Comparison of ENCODE assay signal across 30 cellular contexts in the genomic region with DNA sequence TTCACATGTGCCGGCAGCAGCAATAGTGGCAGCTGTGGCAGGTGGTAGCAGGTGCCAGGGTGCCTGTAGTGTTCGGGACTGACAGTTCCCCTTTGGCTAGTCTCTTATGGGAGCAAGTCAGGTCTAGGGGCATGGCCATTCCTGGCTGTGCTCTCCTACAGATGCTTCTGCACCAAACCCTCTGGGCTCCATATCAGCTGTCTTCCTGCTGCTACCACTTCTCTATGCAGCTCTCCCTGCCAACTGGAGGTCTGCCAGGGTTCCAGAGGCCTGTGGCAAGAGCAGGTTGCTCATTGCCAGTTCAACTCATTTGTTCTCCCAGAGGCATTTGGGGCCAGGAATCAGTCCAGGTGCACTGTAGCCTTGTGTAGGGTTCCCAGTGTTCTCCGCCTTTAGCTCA.
DNase-seq lines count a peak whose midpoint lies in the region.
"Had no signal": no experiment of that assay in that cellular context is flagged by ENCODE, and none has a peak within 500 bp of the region (broad histone marks: within the 10 kb centered on the region; RNA-seq: fewer than 3 reads in every experiment).

No MANE protein-coding gene starts in this region.

- no peak overlapping the region for H3K27ac ChIP-seq in CD4-positive, alpha-beta memory T cell (ENCODE audit: low read depth, low read length)
- H3K27ac ChIP-seq: 22Rv1, dorsolateral prefrontal cortex, esophagus squamous epithelium, hepatocyte, ovary, PC-9, spleen, thoracic aorta had no signal

- no peaks in the 10 kb centered on the region for H3K4me1 Mint-ChIP-seq in CD4-positive, alpha-beta memory T cell
- H3K4me1 Mint-ChIP-seq: activated naive CD4-positive, alpha-beta T cell treated with anti-CD3 and anti-CD28 coated beads, Interleukin-2, amount 10 ng/mL, durations not matched to agents 7 days and 5 days; activated T-helper 17 cell treated with anti-CD3 and anti-CD28 coated beads, Interleukin-2, amount 50 U/mL, for 72 hours; brain; IgD-negative memory B cell; nephron had no signal

- POLR2A ChIA-PET in CD4-positive, alpha-beta memory T cell (lab: Charles Lee; ENCODE audit: partially characterized antibody) = no interaction called here

- H3K9me3 Mint-ChIP-seq in CD4-positive, alpha-beta memory T cell = peaks cover 0 to 12% (median 2%) of the 10 kb centered on the region in 8 donors
- H3K9me3 Mint-ChIP-seq: activated naive CD4-positive, alpha-beta T cell treated with anti-CD3 and anti-CD28 coated beads, Interleukin-2, amount 10 ng/mL, durations not matched to agents 7 days and 5 days had no signal

- H3K4me3 ChIP-seq in CD4-positive, alpha-beta memory T cell (ENCODE audit: low read length in 2 of 2) = no peak overlapping the region
- H3K4me3 ChIP-seq: dorsolateral prefrontal cortex, esophagus squamous epithelium, hepatocyte, ovary, PC-9, spleen, thoracic aorta had no signal

- intact Hi-C loops in cardiac septum (cut with DNase I) = no loop called here
- intact Hi-C loops in CD4-positive, alpha-beta memory T cell (cut with micrococcal nuclease) = no loop called here

- peak; percentile 0 for DNase-seq in NCI-H2029 (lab: John Stamatoyannopoulos, UW)
- DNase-seq in NCI-H2029 treated with DMSO at 0.1 percent for 48 hours (lab: John Stamatoyannopoulos, UW) = no peak
- peak; percentile 76 for DNase-seq in NCI-H2171 treated with DMSO at 0.1 percent for 48 hours (lab: John Stamatoyannopoulos, UW)
- DNase-seq in cardiac septum (ENCODE audit: low spot score) = peak; percentile 92
- DNase-seq in pons (ENCODE audit: low spot score) = peak; percentile 2
- DNase-seq in CD4-positive, alpha-beta memory T cell = no peak
- no peak for DNase-seq in KG1 (lab: John Stamatoyannopoulos, UW)
- DNase-seq in NCI-H1436 (lab: John Stamatoyannopoulos, UW) = no peak
- DNase-seq: activated CD4-positive, alpha-beta memory T cell treated with anti-CD3 and anti-CD28 coated beads for 36 hours; activated naive CD4-positive, alpha-beta T cell treated with anti-CD3 and anti-CD28 coated beads, Interleukin-2, amount 10 ng/mL, durations not matched to agents 7 days and 5 days; amniotic stem cell; C1 segment of cervical spinal cord; COR-L47; dorsolateral prefrontal cortex; esophagus squamous epithelium; HCEC 1CT; NCI-H526; ovary; PC-9; SIG-M5; spleen; stimulated activated CD4-positive, alpha-beta T cell treated with anti-CD3 and anti-CD28 coated beads, Interleukin-2, amount 100 ng/mL, for 24 hours had no signal

- H3K36me3 ChIP-seq in CD4-positive, alpha-beta memory T cell (ENCODE audit: insufficient read depth, low read length) = no peaks in the 10 kb centered on the region
- H3K36me3 ChIP-seq: esophagus squamous epithelium, ovary, spleen, thoracic aorta had no signal

- no peaks in the 10 kb centered on the region for H3K27me3 Mint-ChIP-seq in CD4-positive, alpha-beta memory T cell
- H3K27me3 Mint-ChIP-seq: activated CD4-positive, alpha-beta memory T cell treated with anti-CD3 and anti-CD28 coated beads for 36 hours; activated naive CD4-positive, alpha-beta T cell treated with anti-CD3 and anti-CD28 coated beads, Interleukin-2, amount 10 ng/mL, durations not matched to agents 7 days and 5 days; activated T-helper 17 cell treated with anti-CD3 and anti-CD28 coated beads, Interleukin-2, amount 50 U/mL, for 72 hours; brain; IgD-negative memory B cell; stimulated activated naive CD8-positive, alpha-beta T cell treated with anti-CD3 and anti-CD28 coated beads, Interleukin-15, Interleukin-2, amounts not matched to agents 100 ng/mL and 50 ng/mL, for 24 hours had no signal

- CTCF ChIA-PET in CD4-positive, alpha-beta memory T cell (lab: Charles Lee; ENCODE audit: partially characterized antibody) = no interaction called here

- H3K4me1 ChIP-seq in CD4-positive, alpha-beta memory T cell (ENCODE audit: insufficient read depth, low read length) = no peaks in the 10 kb centered on the region
- H3K4me1 ChIP-seq: esophagus squamous epithelium, spleen had no signal

- no peak overlapping the region for H3K27ac Mint-ChIP-seq in CD4-positive, alpha-beta memory T cell
- H3K27ac Mint-ChIP-seq: activated CD4-positive, alpha-beta memory T cell treated with anti-CD3 and anti-CD28 coated beads for 36 hours; activated naive CD4-positive, alpha-beta T cell treated with anti-CD3 and anti-CD28 coated beads, Interleukin-2, amount 10 ng/mL, durations not matched to agents 7 days and 5 days; activated T-helper 17 cell treated with anti-CD3 and anti-CD28 coated beads, Interleukin-2, amount 50 U/mL, for 72 hours; brain; IgD-negative memory B cell; nephron; stimulated activated naive CD8-positive, alpha-beta T cell treated with anti-CD3 and anti-CD28 coated beads, Interleukin-15, Interleukin-2, amounts not matched to agents 100 ng/mL and 50 ng/mL, for 24 hours had no signal

- H3K4me3 Mint-ChIP-seq in CD4-positive, alpha-beta memory T cell = no peak overlapping the region
- H3K4me3 Mint-ChIP-seq: activated CD4-positive, alpha-beta memory T cell treated with anti-CD3 and anti-CD28 coated beads for 36 hours; activated naive CD4-positive, alpha-beta T cell treated with anti-CD3 and anti-CD28 coated beads, Interleukin-2, amount 10 ng/mL, durations not matched to agents 7 days and 5 days; activated T-helper 17 cell treated with anti-CD3 and anti-CD28 coated beads, Interleukin-2, amount 50 U/mL, for 72 hours; brain; IgD-negative memory B cell; nephron; stimulated activated naive CD8-positive, alpha-beta T cell treated with anti-CD3 and anti-CD28 coated beads, Interleukin-15, Interleukin-2, amounts not matched to agents 100 ng/mL and 50 ng/mL, for 24 hours had no signal

- H3K9me3 ChIP-seq in CD4-positive, alpha-beta memory T cell (ENCODE audit: control insufficient read depth in 1 of 2, low read length in 2 of 2) = no peaks in the 10 kb centered on the region
- H3K9me3 ChIP-seq: esophagus squamous epithelium, ovary, thoracic aorta had no signal

- no peaks in the 10 kb centered on the region for H3K27me3 ChIP-seq in CD4-positive, alpha-beta memory T cell (ENCODE audit: insufficient read depth, low read length)
- H3K27me3 ChIP-seq: dorsolateral prefrontal cortex, esophagus squamous epithelium, hepatocyte, ovary, spleen had no signal

- H3K36me3 Mint-ChIP-seq in CD4-positive, alpha-beta memory T cell = no peaks in the 10 kb centered on the region
- H3K36me3 Mint-ChIP-seq: activated CD4-positive, alpha-beta memory T cell treated with anti-CD3 and anti-CD28 coated beads for 36 hours; activated naive CD4-positive, alpha-beta T cell treated with anti-CD3 and anti-CD28 coated beads, Interleukin-2, amount 10 ng/mL, durations not matched to agents 7 days and 5 days; brain; IgD-negative memory B cell had no signal

Comparison
In these comparisons a context has a peak if more than half of its experiments do, and no peak if none do; other contexts are left out.
1. DNase-seq: peak in NCI-H2029 (single experiment), NCI-H2171 treated with DMSO at 0.1 percent for 48 hours (single experiment), cardiac septum (single experiment) and pons (single experiment); none in NCI-H2029 treated with DMSO at 0.1 percent for 48 hours (single experiment), CD4-positive, alpha-beta memory T cell (0 of 5), KG1 (single experiment) and NCI-H1436 (single experiment).